ENCODE assay signal across 11 cellular contexts in the genomic region with DNA sequence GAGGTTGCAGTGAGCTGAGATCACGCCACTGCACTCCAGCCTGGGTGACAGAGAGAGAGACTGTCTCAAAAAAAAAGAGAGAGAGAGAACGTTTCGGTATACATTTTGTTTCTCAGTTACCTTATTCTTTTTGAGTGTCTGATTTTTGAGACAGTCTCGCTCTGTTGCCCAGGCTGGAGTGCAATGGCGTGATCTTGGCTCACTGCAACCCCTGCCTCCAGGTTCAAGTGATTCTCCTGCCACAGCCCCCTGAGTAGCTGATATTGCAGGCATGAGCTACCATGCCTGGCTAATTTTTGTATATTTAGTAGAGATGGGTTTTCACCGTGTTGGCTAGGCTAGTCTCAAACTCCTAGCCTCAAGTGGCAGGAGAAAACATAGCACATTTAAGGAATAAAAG. TPM values are rescaled to one million over a fixed set of nuclear protein-coding genes. Genes with fewer than 3 reads are reported as not detected.
"Had no signal": no experiment of that assay in that cellular context is flagged by ENCODE, and none has a peak within 500 bp of the region (broad histone marks: within the 10 kb centered on the region; RNA-seq: fewer than 3 reads in every experiment).

No MANE protein-coding gene starts in this region.

RNA-seq across cellular contexts. Expression of gene POU1F1, which starts 28.2 kb away (rescaled TPM):
- total RNA-seq: OCI-LY7, PC-3, PC-9, Peyer's patch, Right ventricle myocardium inferior, Right ventricle myocardium superior, RPMI7951, SJCRH30, SJSA1, SK-MEL-5 had no signal
- polyA plus RNA-seq: SK-N-SH had no signal
